20 cellular contexts compared by ENCODE assay signal in genomic region chr1:238652346-238652968, GRCh38.
A peak's percentile ranks its signal among the peaks of the same experiment; 100 is the strongest.
DNase-seq lines count a peak whose midpoint lies in the region; ATAC-seq and TF ChIP-seq lines count a peak whose summit lies in the region.
"Had no signal": no experiment of that assay in that cellular context is flagged by ENCODE, and none has a peak within 500 bp of the region (broad histone marks: within the 10 kb centered on the region; RNA-seq: fewer than 3 reads in every experiment).

No MANE protein-coding gene starts in this region.

- H3K4me1 ChIP-seq in IMR-90 (ENCODE audit: control insufficient read depth, insufficient read depth, low read length) (peaks cover 5% of the 10 kb centered on the region), foreskin keratinocyte (peaks cover 5% of the 10 kb centered on the region), uterus (no peaks in the 10 kb centered on the region)
- H3K4me1 ChIP-seq: parathyroid adenoma, upper lobe of left lung had no signal

- H2BK15ac ChIP-seq in IMR-90 (ENCODE audit: low read depth, low read length) = no peak overlapping the region

- no peak overlapping the region for H3K23ac ChIP-seq in IMR-90 (ENCODE audit: low read depth, low read length)

- H2AK5ac ChIP-seq in IMR-90 (ENCODE audit: low read depth, low read length) = no peak overlapping the region

- H3K4me2 ChIP-seq in IMR-90 (ENCODE audit: low read depth, low read length) = no peak overlapping the region

- CTCF ChIA-PET in IMR-90 (lab: Yijun Ruan, JAX) = no interaction called here

- no peak overlapping the region for H3K56ac ChIP-seq in IMR-90 (ENCODE audit: extremely low read depth, insufficient read depth, low read length)

- TF ChIP-seq RAD21 in IMR-90 (IDR thresholded peaks at IDR 0.05; ENCODE audit: low read length) = no peak

- dilution Hi-C loops in IMR-90 (cut with HindIII; ENCODE audit: low sequenced_read_pairs, unreplicated experiment) = no loop called here

- BruUV-seq in IMR-90 (replicated peaks; lab: Mats Ljungman, UMichigan) = no TSS peak

- H3K36me3 ChIP-seq in IMR-90 (ENCODE audit: control insufficient read depth, insufficient read depth, low read length) = no peaks in the 10 kb centered on the region
- no peaks in the 10 kb centered on the region for H3K36me3 ChIP-seq in uterus
- H3K36me3 ChIP-seq: upper lobe of left lung had no signal

- no peak overlapping the region for H3K27ac ChIP-seq in IMR-90 (ENCODE audit: insufficient read depth, low read length)
- H3K27ac ChIP-seq in foreskin keratinocyte = no peak overlapping the region
- no peak overlapping the region for H3K27ac ChIP-seq in uterus
- H3K27ac ChIP-seq: parathyroid adenoma, upper lobe of left lung had no signal

- H4K91ac ChIP-seq in IMR-90 (ENCODE audit: insufficient read depth, low read depth, low read length) = peak overlapping the region; percentile 33; the same call in 1 of the 2 replicates

- peaks cover 2% of the 10 kb centered on the region; the same call in 1 of the 2 replicates for H3K9me1 ChIP-seq in IMR-90 (ENCODE audit: insufficient read depth, low read length)

- H2BK5ac ChIP-seq in IMR-90 (ENCODE audit: low read depth, low read length, poor library complexity, severe bottlenecking) = peak overlapping the region; percentile 81

- no peak overlapping the region for H3K14ac ChIP-seq in IMR-90 (replicated peaks; ENCODE audit: low read depth, low read length)

- ATAC-seq in IMR-90 (ENCODE audit: low read depth) = no peak
- ATAC-seq in foreskin keratinocyte = peak; percentile 61
- no peak for ATAC-seq in HG02642 (IDR thresholded peaks at IDR 0.05; ENCODE audit: poor library complexity, unreplicated experiment)
- ATAC-seq: activated CD4-positive, alpha-beta T cell treated with anti-CD3 and anti-CD28 coated beads for 36 hours; left colon had no signal

- H4K5ac ChIP-seq in IMR-90 (ENCODE audit: low read depth, low read length) = no peak overlapping the region

- no peaks in the 10 kb centered on the region for H3K79me1 ChIP-seq in IMR-90 (ENCODE audit: low read depth in 1 of 2, low read length in 2 of 2)

- POLR2A ChIA-PET in IMR-90 (lab: Charles Lee; ENCODE audit: unreplicated experiment) = no interaction called here

- peak overlapping the region; percentile 26; the same call in 1 of the 2 replicates for H3K4ac ChIP-seq in IMR-90 (ENCODE audit: low read depth, low read length)

- DNase-seq in AG09309 (ENCODE audit: low read depth) (peak; percentile 73), IMR-90 (peak; percentile 87), astrocyte of the hippocampus (ENCODE audit: low read depth, low spot score) (peak; percentile 82), foreskin keratinocyte (peak in 1 of 2 donors; percentile 75), ecto neural progenitor cell (ENCODE audit: low spot score) (no peak), uterus (no peak)
- no peak for DNase-seq in activated T-cell treated with anti-CD3 and anti-CD28 coated beads, Interleukin-2, amount 50 U/mL, for 1 hour
- DNase-seq: ACHN; activated CD4-positive, alpha-beta T cell treated with anti-CD3 and anti-CD28 coated beads for 36 hours; CD8-positive, alpha-beta memory T cell; hypothalamus; KG1; left colon; NCI-H1417 treated with DMSO at 0.1 percent for 48 hours; SHP77 treated with DMSO at 0.1 percent for 48 hours; stimulated activated naive CD4-positive, alpha-beta T cell treated with Interleukin-2 at 50 U/mL for 16 hours; T1000; upper lobe of left lung had no signal

- no CpG with 5 or more reads among the region's 7 CpGs for WGBS in IMR-90 (ENCODE audit: extremely low coverage in 2 of 2, insufficient read length in 1 of 2), 2 experiments

- H3K18ac ChIP-seq in IMR-90 (ENCODE audit: low read depth, low read length) = no peak overlapping the region; the same call in 1 of the 2 replicates

- no peak overlapping the region for H3K4me3 ChIP-seq in AG09309 (ENCODE audit: control insufficient read depth, low read depth, low read length)
- no peak overlapping the region for H3K4me3 ChIP-seq in IMR-90 (ENCODE audit: insufficient read depth, low read depth, low read length)
- no peak overlapping the region for H3K4me3 ChIP-seq in uterus
- H3K4me3 ChIP-seq: upper lobe of left lung had no signal

- H3K9me3 ChIP-seq in IMR-90 (ENCODE audit: control insufficient read depth, insufficient read depth, low read length) (no peaks in the 10 kb centered on the region), uterus (no peaks in the 10 kb centered on the region)
- H3K9me3 ChIP-seq: upper lobe of left lung had no signal

- peak overlapping the region; percentile 82 for H2BK120ac ChIP-seq in IMR-90 (ENCODE audit: low read depth, low read length)

- intact Hi-C loops in IMR-90 (cut with micrococcal nuclease) (loop anchor here (10.0 kb wide), 1 partner anchor 978 kb away; no protein-coding TSS in a partner anchor), uterus (cut with DNase I; ENCODE audit: low total_unique reads) (no loop called here)

- in situ Hi-C loops in IMR-90 (cut with MboI; ENCODE audit: low sequenced_read_pairs) = no loop called here

- H4K8ac ChIP-seq in IMR-90 (ENCODE audit: low read depth in 2 of 2, low read length in 2 of 2) = peak overlapping the region in 1 of 2 experiments; percentile 62; a peak in 2 of 4 replicates

- TF ChIP-seq CTCF in AG09309 (IDR thresholded peaks at IDR 0.05; ENCODE audit: control insufficient read depth, insufficient read depth, low read depth, low read length, missing control alignments) (no peak), IMR-90 (conservative IDR thresholded peaks at IDR 0.05; ENCODE audit: low read depth, low read length) (no peak), foreskin keratinocyte (conservative IDR thresholded peaks at IDR 0.05) (no peak), uterus (IDR thresholded peaks at IDR 0.05) (no peak)

- H3K27me3 ChIP-seq in IMR-90 (ENCODE audit: control insufficient read depth, insufficient read depth, low read length) = no peaks in the 10 kb centered on the region
- no peaks in the 10 kb centered on the region for H3K27me3 ChIP-seq in foreskin keratinocyte
- no peaks in the 10 kb centered on the region for H3K27me3 ChIP-seq in uterus
- H3K27me3 ChIP-seq: upper lobe of left lung had no signal

- H4K20me1 ChIP-seq in IMR-90 (ENCODE audit: insufficient read depth, low read length) = no peaks in the 10 kb centered on the region

- TF ChIP-seq POLR2A in IMR-90 (IDR thresholded peaks at IDR 0.05; ENCODE audit: low read depth, low read length) (no peak), uterus (IDR thresholded peaks at IDR 0.05) (no peak)

- H3K9ac ChIP-seq in IMR-90 (ENCODE audit: low read depth, low read length) = no peak overlapping the region
- H3K9ac ChIP-seq: parathyroid adenoma had no signal

- H2BK20ac ChIP-seq in IMR-90 (ENCODE audit: low read depth, low read length) = peak overlapping the region; percentile 68; the same call in 1 of the 2 replicates

- no peak overlapping the region for H2AFZ ChIP-seq in IMR-90 (replicated peaks; ENCODE audit: low read length, poor library complexity)
- H2AFZ ChIP-seq: parathyroid adenoma had no signal

- H2AK9ac ChIP-seq in IMR-90 (replicated peaks; ENCODE audit: low read depth, low read length, poor library complexity) = no peak overlapping the region

TF ChIP-seq in IMR-90, 13 proteins besides CTCF, POLR2A, EP300 and RAD21:
- TF ChIP-seq RCOR1 (IDR thresholded peaks at IDR 0.05; ENCODE audit: insufficient replicate concordance, low read length) (no peak), NFE2L2 (IDR thresholded peaks at IDR 0.05; ENCODE audit: low read depth, low read length) (peak; percentile 28; the same call in 1 of the 2 replicates), FOS (IDR thresholded peaks at IDR 0.05; ENCODE audit: low read depth, low read length) (0 out of 2 replicates have a peak, but pooled peaks have one; percentile 11)

Comparison
In these comparisons a context has a peak if more than half of its experiments do, and no peak if none do; other contexts are left out.
1. DNase-seq: peak in AG09309 (single experiment), IMR-90 (single experiment) and astrocyte of the hippocampus (single experiment); none in ecto neural progenitor cell (single experiment), uterus (0 of 2) and activated T-cell treated with anti-CD3 and anti-CD28 coated beads, Interleukin-2, amount 50 U/mL, for 1 hour (single experiment).